Comparison of ENCODE assay signal across 8 cellular contexts in genomic region chr5:148179234-148179824, GRCh38. TPM values are rescaled to one million over a fixed set of nuclear protein-coding genes. Genes with fewer than 3 reads are reported as not detected.
A peak's percentile ranks its signal among the peaks of the same experiment; 100 is the strongest.
DNase-seq lines count a peak whose midpoint lies in the region; ATAC-seq and TF ChIP-seq lines count a peak whose summit lies in the region.

No MANE protein-coding gene starts in this region.

- no peak overlapping the region for H2AFZ ChIP-seq in mammary epithelial cell (ENCODE audit: low read depth, low read length)

- 33% methylated on average over 3 of the region's 3 CpGs for WGBS in mammary epithelial cell (ENCODE audit: low coverage, missing lambda C conversion rate)
- 36 to 37% methylated on average over 3 of the region's 3 CpGs for WGBS in tibial nerve, 2 donors

- no peak overlapping the region for H3K9ac ChIP-seq in mammary epithelial cell (ENCODE audit: insufficient read depth, low read length)

- no peaks in the 10 kb centered on the region for H4K20me1 ChIP-seq in mammary epithelial cell (ENCODE audit: insufficient read depth, low read length)

- H3K36me3 ChIP-seq in mammary epithelial cell (ENCODE audit: insufficient read depth, low read length) (no peaks in the 10 kb centered on the region), tibial nerve (no peaks in the 10 kb centered on the region)

- DNase-seq in AG04449 (ENCODE audit: low read depth, low spot score), result peak; percentile 5
- no peak for DNase-seq in GM13977 (ENCODE audit: low spot score)
- DNase-seq in NCI-H748 (lab: John Stamatoyannopoulos, UW; ENCODE audit: unreplicated experiment), result peak; percentile 63
- peak; percentile 59 for DNase-seq in mammary epithelial cell
- peak; percentile 64 for DNase-seq in kidney tubule cell (ENCODE audit: low spot score)
- DNase-seq in tibial nerve (ENCODE audit: low spot score in 2 of 2), result no peak
- DNase-seq in mucosa of gallbladder (ENCODE audit: low spot score), result no peak

- H3K4me2 ChIP-seq in mammary epithelial cell (ENCODE audit: insufficient read depth, low read depth, low read length), result no peak overlapping the region

- TF ChIP-seq EP300 in tibial nerve (IDR thresholded peaks at IDR 0.05), result no peak

- no peaks in the 10 kb centered on the region for H3K4me1 ChIP-seq in mammary epithelial cell (ENCODE audit: insufficient read depth, low read length)
- H3K4me1 ChIP-seq in tibial nerve, result no peaks in the 10 kb centered on the region

- H3K27ac ChIP-seq in mammary epithelial cell (ENCODE audit: insufficient read depth, low read depth, low read length) (no peak overlapping the region), tibial nerve (no peak overlapping the region)

- BruUV-seq in mammary epithelial cell (replicated peaks; lab: Mats Ljungman, UMichigan), result no TSS peak

- POLR2A ChIA-PET in AG04449 (lab: Yijun Ruan, JAX), result no interaction called here

- peak; percentile 66 for ATAC-seq in HG03175 (IDR thresholded peaks at IDR 0.05; ENCODE audit: unreplicated experiment)

- H3K9me3 ChIP-seq in mammary epithelial cell (replicated peaks; ENCODE audit: insufficient read depth, low read length) (no peaks in the 10 kb centered on the region), tibial nerve (no peaks in the 10 kb centered on the region)

- no peaks in the 10 kb centered on the region for H3K79me2 ChIP-seq in mammary epithelial cell (ENCODE audit: insufficient read depth, low read length)

- intact Hi-C loops in mammary epithelial cell (cut with micrococcal nuclease), result loop anchor here (1.0 to 10.0 kb wide), 7 partner anchors 111 to 552 kb away; no protein-coding TSS in a partner anchor

- in situ Hi-C loops in GM13977 (cut with MboI; ENCODE audit: low pct_unique_long_range_greater_than_20kb, low sequenced_read_pairs, unreplicated experiment), result loop anchor here (25.0 kb wide), 1 partner anchor 533 kb away; no protein-coding TSS in a partner anchor
- in situ Hi-C loops in mammary epithelial cell (cut with MboI; ENCODE audit: low sequenced_read_pairs in 2 of 2), result loop anchor here (5.0 to 25.0 kb wide), 4 partner anchors 108 to 558 kb away; no protein-coding TSS in a partner anchor

- CTCF ChIA-PET in AG04449 (lab: Yijun Ruan, JAX), result interaction anchor here (0.8 to 6.9 kb wide), 12 partner anchors 14 to 936 kb away, joined by 3 to 101 read pairs (median 4); no protein-coding TSS in a partner anchor
- CTCF ChIA-PET in mammary epithelial cell (lab: Charles Lee; ENCODE audit: low non-redundant PET), result no interaction called here

- no peak overlapping the region for H3K4me3 ChIP-seq in AG04449 (ENCODE audit: low read depth, low read length)
- H3K4me3 ChIP-seq in mammary epithelial cell (replicated peaks in 1 of 3; ENCODE audit: insufficient read depth in 1 of 3, low read depth in 2 of 3, low read length in 3 of 3), result no peak overlapping the region
- H3K4me3 ChIP-seq in tibial nerve, result no peak overlapping the region

- dilution Hi-C loops in mammary epithelial cell (cut with HindIII; ENCODE audit: low sequenced_read_pairs), result no loop called here

- TF ChIP-seq POLR2A in tibial nerve (IDR thresholded peaks at IDR 0.05), result no peak

- H3K27me3 ChIP-seq in mammary epithelial cell (ENCODE audit: insufficient read depth, low read length) (no peaks in the 10 kb centered on the region), tibial nerve (peaks cover 0 to 4% of the 10 kb centered on the region in 2 donors)

- TF ChIP-seq CTCF in AG04449 (IDR thresholded peaks at IDR 0.05; ENCODE audit: insufficient read depth, low read length, missing control alignments) (peak; percentile 53), GM13977 (IDR thresholded peaks at IDR 0.05; ENCODE audit: extremely low read depth, insufficient read depth, missing control alignments) (peak; percentile 64), mammary epithelial cell (conservative IDR thresholded peaks at IDR 0.05 in 1 of 2, IDR thresholded peaks at IDR 0.05 in 1 of 2; ENCODE audit: extremely low read depth in 1 of 2, insufficient read depth in 1 of 2, low read depth in 1 of 2, low read length in 2 of 2) (peak; percentile 76 to 79), tibial nerve (IDR thresholded peaks at IDR 0.05) (peak; percentile 34 to 61 (median 55))

RNA-seq across cellular contexts. Expression of gene SPINK14, which starts 11.0 kb away (rescaled TPM):
- total RNA-seq in mammary epithelial cell (not detected), tibial nerve (not detected), mucosa of gallbladder (not detected)
- polyA plus RNA-seq in mammary epithelial cell, result not detected
- not detected for polyA minus RNA-seq in mammary epithelial cell

RNA-seq across cellular contexts. Expression of gene SPINK6, which starts 23.5 kb away (rescaled TPM):
- 10 to 100 TPM in 1 of 2 donors, 1 to 10 TPM in 1; 4.8 to 10.8 TPM for total RNA-seq in mammary epithelial cell
- 5.3 TPM for polyA plus RNA-seq in mammary epithelial cell
- not detected for polyA minus RNA-seq in mammary epithelial cell
- total RNA-seq in tibial nerve, result not detected
- total RNA-seq in mucosa of gallbladder, result not detected

RNA-seq across cellular contexts. Expression of gene MARCOL, which starts 59.0 kb away (rescaled TPM):
- not detected for total RNA-seq in mammary epithelial cell
- not detected for polyA plus RNA-seq in mammary epithelial cell
- polyA minus RNA-seq in mammary epithelial cell, result not detected
- not detected for total RNA-seq in tibial nerve
- not detected for total RNA-seq in mucosa of gallbladder

Comparison
In these comparisons a context has a peak if more than half of its experiments do, and no peak if none do; other contexts are left out.
1. DNase-seq: peak in AG04449 (single experiment), NCI-H748 (single experiment), mammary epithelial cell (single experiment) and kidney tubule cell (single experiment); none in GM13977 (single experiment), tibial nerve (0 of 2) and mucosa of gallbladder (single experiment).
2. Peak in every context shown above with its lines, with median percentiles within 50 percentile points of each other: CTCF ChIP-seq.